In genomic region chr1:76998582-76999189, GRCh38 we compare ENCODE assay signal across 19 cellular contexts.
A peak's percentile ranks its signal among the peaks of the same experiment; 100 is the strongest.
DNase-seq lines count a peak whose midpoint lies in the region; ATAC-seq, FAIRE-seq and TF ChIP-seq lines count a peak whose summit lies in the region.
"Had no signal": no experiment of that assay in that cellular context is flagged by ENCODE, and none has a peak within 500 bp of the region (broad histone marks: within the 10 kb centered on the region; RNA-seq: fewer than 3 reads in every experiment).

No MANE protein-coding gene starts in this region.

- no peaks in the 10 kb centered on the region for H3K36me3 Mint-ChIP-seq in immature natural killer cell
- H3K36me3 Mint-ChIP-seq: activated naive CD4-positive, alpha-beta T cell treated with anti-CD3 and anti-CD28 coated beads, Interleukin-2, amount 10 ng/mL, durations not matched to agents 7 days and 5 days had no signal

- H3K4me3 Mint-ChIP-seq in immature natural killer cell: no peak overlapping the region
- H3K4me3 Mint-ChIP-seq: activated naive CD4-positive, alpha-beta T cell treated with anti-CD3 and anti-CD28 coated beads, Interleukin-2, amount 10 ng/mL, durations not matched to agents 7 days and 5 days; nephron progenitor cell; stimulated activated naive CD8-positive, alpha-beta T cell treated with anti-CD3 and anti-CD28 coated beads, Interleukin-15, amount 100 ng/mL, for 72 hours had no signal

- H3K4me3 ChIP-seq in keratinocyte (ENCODE audit: control insufficient read depth in 2 of 3, extremely low read depth in 1 of 3, insufficient read depth in 2 of 3, low read depth in 1 of 3, low read length in 3 of 3): peak overlapping the region in 2 of 3 experiments; percentile 24 to 30
- H3K4me3 ChIP-seq: BLaER1 had no signal

- H3K4me1 Mint-ChIP-seq in immature natural killer cell: no peaks in the 10 kb centered on the region
- H3K4me1 Mint-ChIP-seq: activated naive CD4-positive, alpha-beta T cell treated with anti-CD3 and anti-CD28 coated beads, Interleukin-2, amount 10 ng/mL, durations not matched to agents 7 days and 5 days; nephron progenitor cell; stimulated activated naive CD8-positive, alpha-beta T cell treated with anti-CD3 and anti-CD28 coated beads, Interleukin-15, amount 100 ng/mL, for 72 hours had no signal

- no peak for TF ChIP-seq RAD21 in Ishikawa (IDR thresholded peaks at IDR 0.05; ENCODE audit: low read depth)

- H2AFZ ChIP-seq in keratinocyte (ENCODE audit: control insufficient read depth, low read length): peak overlapping the region; percentile 18

- no peaks in the 10 kb centered on the region for H4K20me1 ChIP-seq in keratinocyte (ENCODE audit: control insufficient read depth, extremely low read depth, insufficient read depth, low read length)
- H4K20me1 ChIP-seq: BLaER1 had no signal

- H3K27me3 Mint-ChIP-seq in immature natural killer cell (ENCODE audit: low read depth in 3 of 3): peaks cover 0 to 2% (median 1%) of the 10 kb centered on the region in 3 donors
- H3K27me3 Mint-ChIP-seq: activated naive CD4-positive, alpha-beta T cell treated with anti-CD3 and anti-CD28 coated beads, Interleukin-2, amount 10 ng/mL, durations not matched to agents 7 days and 5 days; stimulated activated naive CD8-positive, alpha-beta T cell treated with anti-CD3 and anti-CD28 coated beads, Interleukin-15, amount 100 ng/mL, for 72 hours had no signal

- no peak for TF ChIP-seq EP300 in Ishikawa (IDR thresholded peaks at IDR 0.05; ENCODE audit: borderline replicate concordance)

- no peak for ATAC-seq in GM19035 (IDR thresholded peaks at IDR 0.05; ENCODE audit: unreplicated experiment)
- ATAC-seq: stimulated activated naive CD8-positive, alpha-beta T cell treated with anti-CD3 and anti-CD28 coated beads, Interleukin-15, amount 100 ng/mL, for 72 hours had no signal

- peaks cover 17% of the 10 kb centered on the region for H3K4me1 ChIP-seq in keratinocyte (ENCODE audit: control insufficient read depth, extremely low read depth, insufficient read depth, low read length)
- H3K4me1 ChIP-seq: BLaER1 had no signal

- no peaks in the 10 kb centered on the region for H3K36me3 ChIP-seq in keratinocyte (ENCODE audit: control insufficient read depth in 2 of 2, extremely low read depth in 1 of 2, insufficient read depth in 2 of 2, low read length in 2 of 2)
- H3K36me3 ChIP-seq: BLaER1 had no signal

- dilution Hi-C loops in keratinocyte (cut with MboI; ENCODE audit: extremely low pct_ligation_motif_present, low sequenced_read_pairs): no loop called here

- peaks cover 22% of the 10 kb centered on the region for H3K79me2 ChIP-seq in keratinocyte (ENCODE audit: control insufficient read depth, insufficient read depth, low read length)

- no peak overlapping the region for H3K27ac Mint-ChIP-seq in immature natural killer cell
- H3K27ac Mint-ChIP-seq: activated naive CD4-positive, alpha-beta T cell treated with anti-CD3 and anti-CD28 coated beads, Interleukin-2, amount 10 ng/mL, durations not matched to agents 7 days and 5 days; nephron progenitor cell; stimulated activated naive CD8-positive, alpha-beta T cell treated with anti-CD3 and anti-CD28 coated beads, Interleukin-15, amount 100 ng/mL, for 72 hours had no signal

- peak overlapping the region; percentile 79 for H3K4me2 ChIP-seq in keratinocyte (ENCODE audit: control insufficient read depth, extremely low read depth, insufficient read depth, low read depth, low read length)
- H3K4me2 ChIP-seq: BLaER1 had no signal

- no peaks in the 10 kb centered on the region for H3K9me3 ChIP-seq in keratinocyte (ENCODE audit: control insufficient read depth, low read depth, low read length)
- H3K9me3 ChIP-seq: BLaER1 had no signal

- peaks cover 0 to 6% (median under 1%) of the 10 kb centered on the region in 6 donors for H3K9me3 Mint-ChIP-seq in immature natural killer cell
- H3K9me3 Mint-ChIP-seq: activated naive CD4-positive, alpha-beta T cell treated with anti-CD3 and anti-CD28 coated beads, Interleukin-2, amount 10 ng/mL, durations not matched to agents 7 days and 5 days; stimulated activated naive CD8-positive, alpha-beta T cell treated with anti-CD3 and anti-CD28 coated beads, Interleukin-15, amount 100 ng/mL, for 72 hours had no signal

- H3K27me3 ChIP-seq in keratinocyte (ENCODE audit: control insufficient read depth, extremely low read depth, insufficient read depth, low read length): no peaks in the 10 kb centered on the region
- H3K27me3 ChIP-seq: BLaER1 had no signal

- peak; percentile 64 for FAIRE-seq in keratinocyte (lab: Jason Lieb, UNC)
- FAIRE-seq: GM19239, islet of Langerhans had no signal

- H3K27ac ChIP-seq in keratinocyte (ENCODE audit: control insufficient read depth, insufficient read depth, low read length): peak overlapping the region; percentile 94
- H3K27ac ChIP-seq: BLaER1 had no signal

- no peaks in the 10 kb centered on the region for H3K9me1 ChIP-seq in keratinocyte (ENCODE audit: control insufficient read depth, extremely low read depth, insufficient read depth, low read length)

- DNase-seq in AG08395 (ENCODE audit: low spot score) (peak; percentile 76), brain pericyte (ENCODE audit: low read depth, low spot score) (peak; percentile 5), keratinocyte (ENCODE audit: low read depth, low spot score) (peak; percentile 64), NCI-H82 (lab: John Stamatoyannopoulos, UW) (no peak), immature natural killer cell (no peak), AML-193 (lab: John Stamatoyannopoulos, UW) (no peak)
- DNase-seq: activated CD4-positive, alpha-beta T cell treated with anti-CD3 and anti-CD28 coated beads, Interleukin-2, amount 50 U/mL, for 4 hours; activated naive CD4-positive, alpha-beta T cell treated with anti-CD3 and anti-CD28 coated beads, Interleukin-2, amount 10 ng/mL, durations not matched to agents 7 days and 5 days; effector CD8-positive, alpha-beta T cell; NCI-H526; nephron progenitor cell; stimulated activated CD4-positive, alpha-beta T cell treated with anti-CD3 and anti-CD28 coated beads, Interleukin-2, amount 100 ng/mL, for 24 hours; stimulated activated naive CD8-positive, alpha-beta T cell treated with anti-CD3 and anti-CD28 coated beads, Interleukin-15, amount 100 ng/mL, for 72 hours; T-helper 1 cell had no signal

- peak overlapping the region; percentile 73 for H3K9ac ChIP-seq in keratinocyte (ENCODE audit: control insufficient read depth, extremely low read depth, insufficient read depth, low read length)
- H3K9ac ChIP-seq: BLaER1 had no signal

- TF ChIP-seq CTCF in keratinocyte (optimal IDR thresholded peaks at IDR 0.05 in 1 of 3, IDR thresholded peaks at IDR 0.05 in 1 of 3, conservative IDR thresholded peaks at IDR 0.05 in 1 of 3; ENCODE audit: extremely low read depth in 1 of 3, insufficient read depth in 2 of 3, low read length in 3 of 3): no peak

TF ChIP-seq in Ishikawa, 13 proteins besides CTCF, POLR2A, EP300 and RAD21:
- TF ChIP-seq TEAD4 (IDR thresholded peaks at IDR 0.05) (peak; percentile 55; the same call in 1 of the 2 replicates), USF1 (IDR thresholded peaks at IDR 0.05) (no peak), FOXM1 (IDR thresholded peaks at IDR 0.05; ENCODE audit: borderline replicate concordance, low read depth) (no peak), CEBPB (IDR thresholded peaks at IDR 0.05) (no peak), CREB1 (IDR thresholded peaks at IDR 0.05; ENCODE audit: low read depth) (no peak), TAF1 (IDR thresholded peaks at IDR 0.05; ENCODE audit: low read depth) (no peak), MAX (IDR thresholded peaks at IDR 0.05) (no peak)

Comparison
In these comparisons a context has a peak if more than half of its experiments do, and no peak if none do; other contexts are left out.
1. DNase-seq: peak in AG08395 (single experiment), brain pericyte (single experiment) and keratinocyte (single experiment); none in NCI-H82 (single experiment), immature natural killer cell (0 of 3) and AML-193 (0 of 2).